In genomic region chr7:32385316-32385956, GRCh38 we compare ENCODE assay signal across 30 cellular contexts.
"Had no signal": no experiment of that assay in that cellular context is flagged by ENCODE, and none has a peak within 500 bp of the region (broad histone marks: within the 10 kb centered on the region; RNA-seq: fewer than 3 reads in every experiment).

No MANE protein-coding gene starts in this region.

- H3K4me3 ChIP-seq: esophagus squamous epithelium had no signal

- ATAC-seq: activated CD4-positive, CD25-positive, alpha-beta regulatory T cell treated with anti-CD3 and anti-CD28 coated beads, Interleukin-2, amount 50 U/mL, for 24 hours; activated CD8-positive, alpha-beta T cell treated with anti-CD3 and anti-CD28 coated beads for 36 hours; activated T-cell treated with anti-CD3 and anti-CD28 coated beads, Interleukin-2, amount 50 U/mL, for 4 hours; activated T-helper 17 cell treated with anti-CD3 and anti-CD28 coated beads, Interleukin-2, amount 50 U/mL, for 72 hours; effector memory CD8-positive, alpha-beta T cell; T-helper 17 cell had no signal

- H3K4me1 Mint-ChIP-seq: activated B cell treated with CpG ODN at 0.5 μM for 24 hours; activated T-helper 17 cell treated with anti-CD3 and anti-CD28 coated beads, Interleukin-2, amount 50 U/mL, for 72 hours; T-helper 17 cell had no signal

- H3K9me3 ChIP-seq: esophagus squamous epithelium had no signal

- H3K9me3 Mint-ChIP-seq: activated B cell treated with CpG ODN at 0.5 μM for 24 hours; activated CD8-positive, alpha-beta T cell treated with anti-CD3 and anti-CD28 coated beads for 36 hours; activated T-cell treated with anti-CD3 and anti-CD28 coated beads, Interleukin-2, amount 50 U/mL, for 4 hours; T-helper 2 cell treated with Interferon-gamma antibody and Interleukin-4, amounts not matched to agents 5 μg/mL and 100 μg/mL, for 36 hours had no signal

- H3K27me3 ChIP-seq: brain microvascular endothelial cell had no signal

- H3K36me3 ChIP-seq: brain microvascular endothelial cell, esophagus squamous epithelium, WERI-Rb-1 had no signal

- H3K4me1 ChIP-seq: esophagus squamous epithelium had no signal

- H3K36me3 Mint-ChIP-seq: activated naive CD8-positive, alpha-beta T cell had no signal

- H3K27ac ChIP-seq: brain microvascular endothelial cell, esophagus squamous epithelium, WERI-Rb-1 had no signal

- H3K4me3 Mint-ChIP-seq: activated B cell treated with CpG ODN at 0.5 μM for 24 hours; activated CD8-positive, alpha-beta T cell treated with anti-CD3 and anti-CD28 coated beads for 36 hours; activated naive CD8-positive, alpha-beta T cell; activated T-cell treated with anti-CD3 and anti-CD28 coated beads, Interleukin-2, amount 50 U/mL, for 4 hours; activated T-helper 17 cell treated with anti-CD3 and anti-CD28 coated beads, Interleukin-2, amount 50 U/mL, for 72 hours; effector memory CD8-positive, alpha-beta T cell; T-helper 17 cell; T-helper 2 cell treated with Interferon-gamma antibody and Interleukin-4, amounts not matched to agents 5 μg/mL and 100 μg/mL, for 36 hours had no signal

- DNase-seq: activated B cell treated with CpG ODN at 0.5 μM for 24 hours; activated CD4-positive, alpha-beta T cell treated with anti-CD3 and anti-CD28 coated beads for 48 hours; activated CD4-positive, alpha-beta T cell treated with anti-CD3 and anti-CD28 coated beads, Interleukin-2, amount 50 U/mL, for 1 hour; activated CD4-positive, alpha-beta T cell treated with anti-CD3 and anti-CD28 coated beads, Interleukin-2, amount 50 U/mL, for 48 hours; activated CD8-positive, alpha-beta memory T cell treated with anti-CD3 and anti-CD28 coated beads for 24 hours; activated CD8-positive, alpha-beta T cell treated with anti-CD3 and anti-CD28 coated beads for 36 hours; activated effector memory CD4-positive, alpha-beta T cell treated with Interleukin-2 at 50 U/mL for 16 hours; activated gamma-delta T cell treated with Interleukin-2 at 50 U/mL for 16 hours; activated naive CD4-positive, alpha-beta T cell treated with anti-CD3 and anti-CD28 coated beads, Interleukin-2, amount 50 U/mL, for 16 hours; activated naive CD4-positive, alpha-beta T cell treated with Interleukin-2 at 50 U/mL for 16 hours; activated T-cell treated with anti-CD3 and anti-CD28 coated beads, Interleukin-2, amount 50 U/mL, for 4 hours; amniotic stem cell; brain microvascular endothelial cell; caudate nucleus; cortex of kidney; dermis blood vessel endothelial cell; effector CD4-positive, alpha-beta T cell; effector memory CD8-positive, alpha-beta T cell; erythroblast; esophagus squamous epithelium; foreskin fibroblast; head of caudate nucleus; T-helper 1 cell; T-helper 17 cell; T1000; WERI-Rb-1 had no signal

- H3K27ac Mint-ChIP-seq: activated B cell treated with CpG ODN at 0.5 μM for 24 hours; activated CD8-positive, alpha-beta T cell treated with anti-CD3 and anti-CD28 coated beads for 36 hours; activated naive CD8-positive, alpha-beta T cell; activated T-helper 17 cell treated with anti-CD3 and anti-CD28 coated beads, Interleukin-2, amount 50 U/mL, for 72 hours; effector memory CD8-positive, alpha-beta T cell; T-helper 17 cell; T-helper 2 cell treated with Interferon-gamma antibody and Interleukin-4, amounts not matched to agents 5 μg/mL and 100 μg/mL, for 36 hours had no signal
